8 cellular contexts compared by ENCODE assay signal in genomic region chr11:96246718-96247540, GRCh38.
DNase-seq lines count a peak whose midpoint lies in the region; ATAC-seq, FAIRE-seq and TF ChIP-seq lines count a peak whose summit lies in the region.

No MANE protein-coding gene starts in this region.

- DNase-seq in AG20443 (ENCODE audit: low spot score) (peak; percentile 38), HTR-8/SVneo (ENCODE audit: insufficient read length, low spot score) (peak; percentile 50), memory B cell (ENCODE audit: low spot score in 2 of 2) (no peak), epidermal melanocyte (ENCODE audit: insufficient read length, low spot score) (no peak), glutamatergic neuron (no peak)
- DNase-seq in activated naive CD8-positive, alpha-beta T cell treated with anti-CD3 and anti-CD28 coated beads, Interleukin-2, amount 50 U/mL, for 24 hours = no peak

- no peaks in the 10 kb centered on the region for H3K9me3 Mint-ChIP-seq in activated naive CD8-positive, alpha-beta T cell treated with anti-CD3 and anti-CD28 coated beads, Interleukin-2, amount 50 U/mL, for 24 hours
- peaks cover 1% of the 10 kb centered on the region for H3K9me3 Mint-ChIP-seq in memory B cell
- H3K9me3 Mint-ChIP-seq in glutamatergic neuron (ENCODE audit: unreplicated experiment) = peaks cover 2% of the 10 kb centered on the region

- H3K4me1 Mint-ChIP-seq in activated naive CD8-positive, alpha-beta T cell treated with anti-CD3 and anti-CD28 coated beads, Interleukin-2, amount 50 U/mL, for 24 hours = peaks cover 81% of the 10 kb centered on the region
- peaks cover 49% of the 10 kb centered on the region for H3K4me1 Mint-ChIP-seq in memory B cell
- H3K4me1 Mint-ChIP-seq in glutamatergic neuron (ENCODE audit: low read depth, unreplicated experiment) = peaks cover 6% of the 10 kb centered on the region

- peaks cover 5% of the 10 kb centered on the region for H3K36me3 Mint-ChIP-seq in activated naive CD8-positive, alpha-beta T cell treated with anti-CD3 and anti-CD28 coated beads, Interleukin-2, amount 50 U/mL, for 24 hours (ENCODE audit: low read depth)
- H3K36me3 Mint-ChIP-seq in memory B cell (peaks cover 7% of the 10 kb centered on the region), glutamatergic neuron (ENCODE audit: unreplicated experiment) (no peaks in the 10 kb centered on the region)

- FAIRE-seq in HTR-8/SVneo (lab: Jason Lieb, UNC) = no peak

- H3K27me3 Mint-ChIP-seq in activated naive CD8-positive, alpha-beta T cell treated with anti-CD3 and anti-CD28 coated beads, Interleukin-2, amount 50 U/mL, for 24 hours = no peaks in the 10 kb centered on the region
- H3K27me3 Mint-ChIP-seq in memory B cell (no peaks in the 10 kb centered on the region), glutamatergic neuron (ENCODE audit: unreplicated experiment) (no peaks in the 10 kb centered on the region)

- H3K4me3 Mint-ChIP-seq in activated naive CD8-positive, alpha-beta T cell treated with anti-CD3 and anti-CD28 coated beads, Interleukin-2, amount 50 U/mL, for 24 hours = peak overlapping the region; percentile 33
- H3K4me3 Mint-ChIP-seq in memory B cell (no peak overlapping the region), glutamatergic neuron (ENCODE audit: unreplicated experiment) (no peak overlapping the region)

- peak overlapping the region; percentile 72 for H3K27ac Mint-ChIP-seq in activated naive CD8-positive, alpha-beta T cell treated with anti-CD3 and anti-CD28 coated beads, Interleukin-2, amount 50 U/mL, for 24 hours
- H3K27ac Mint-ChIP-seq in memory B cell = peak overlapping the region; percentile 76
- H3K27ac Mint-ChIP-seq in glutamatergic neuron (ENCODE audit: unreplicated experiment) = no peak overlapping the region

- ATAC-seq in activated naive CD8-positive, alpha-beta T cell treated with anti-CD3 and anti-CD28 coated beads, Interleukin-2, amount 50 U/mL, for 24 hours = peak; percentile 45
- ATAC-seq in memory B cell (ENCODE audit: low read depth) = no peak
- ATAC-seq in GM18520 (IDR thresholded peaks at IDR 0.05; ENCODE audit: unreplicated experiment) = no peak
- no peak for ATAC-seq in HG02623 (IDR thresholded peaks at IDR 0.05; ENCODE audit: unreplicated experiment)

- TF ChIP-seq CTCF in glutamatergic neuron (IDR thresholded peaks at IDR 0.05; ENCODE audit: partially characterized antibody, unreplicated experiment) = no peak

Comparison
In these comparisons a context has a peak if more than half of its experiments do, and no peak if none do; other contexts are left out.
1. DNase-seq: peak in AG20443 (single experiment) and HTR-8/SVneo (single experiment); none in activated naive CD8-positive, alpha-beta T cell treated with anti-CD3 and anti-CD28 coated beads, Interleukin-2, amount 50 U/mL, for 24 hours (single experiment), memory B cell (0 of 2), epidermal melanocyte (single experiment) and glutamatergic neuron (single experiment).